Comparison of ENCODE assay signal across 8 cellular contexts in genomic region chr12:11765817-11766794, GRCh38.
DNase-seq lines count a peak whose midpoint lies in the region; ATAC-seq and TF ChIP-seq lines count a peak whose summit lies in the region.

No MANE protein-coding gene starts in this region.

- peak; percentile 60 for ATAC-seq in GM21447 (IDR thresholded peaks at IDR 0.05; ENCODE audit: unreplicated experiment)

- TF ChIP-seq CTCF in foreskin fibroblast (IDR thresholded peaks at IDR 0.05; ENCODE audit: low read depth, low read length), result no peak

- peak overlapping the region; percentile 36 for H3K4me3 ChIP-seq in Jurkat, Clone E6-1 (ENCODE audit: low read length)
- no peak overlapping the region for H3K4me3 ChIP-seq in foreskin fibroblast (ENCODE audit: low read depth in 1 of 2, low read length in 2 of 2)

- DNase-seq in CD1c-positive myeloid dendritic cell (ENCODE audit: extremely low spot score) (peak; percentile 92), activated T-cell treated with anti-CD3 and anti-CD28 coated beads for 48 hours (ENCODE audit: low read depth) (peak; percentile 71), foreskin fibroblast (peak; percentile 70 to 82), renal cortical epithelial cell (ENCODE audit: low read depth) (peak; percentile 46), H4 (ENCODE audit: low spot score) (no peak), NCI-H1417 (lab: John Stamatoyannopoulos, UW) (no peak)
- DNase-seq in Jurkat, Clone E6-1 (ENCODE audit: low read depth, low spot score), result no peak

Comparison
In these comparisons a context has a peak if more than half of its experiments do, and no peak if none do; other contexts are left out.
1. DNase-seq: peak in CD1c-positive myeloid dendritic cell (single experiment), activated T-cell treated with anti-CD3 and anti-CD28 coated beads for 48 hours (single experiment), foreskin fibroblast (2 of 2) and renal cortical epithelial cell (single experiment); none in Jurkat, Clone E6-1 (single experiment), H4 (single experiment) and NCI-H1417 (0 of 3).